In the genomic region with DNA sequence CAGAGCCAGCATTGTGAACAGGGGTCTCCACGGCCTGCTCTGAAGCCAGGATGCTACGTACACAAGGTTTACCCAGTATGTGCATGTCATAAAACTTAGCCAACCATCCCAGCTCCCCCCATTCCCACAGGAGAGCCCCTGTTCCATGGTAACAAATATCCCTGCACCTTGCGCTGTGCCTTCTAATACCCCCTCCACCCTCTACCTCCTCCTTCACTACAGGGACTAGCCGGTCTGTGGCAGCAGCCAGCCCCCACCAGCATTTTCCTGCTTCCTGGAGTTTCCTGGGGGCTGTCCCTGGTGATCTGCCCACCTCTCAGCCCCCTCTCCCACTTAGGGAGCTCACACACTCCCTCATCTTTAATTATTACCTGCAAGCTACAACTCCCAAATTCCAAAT, we compare ENCODE assay signal across 27 cellular contexts. TPM values are rescaled to one million over a fixed set of nuclear protein-coding genes. Genes with fewer than 3 reads are reported as not detected.
"Had no signal": no experiment of that assay in that cellular context is flagged by ENCODE, and none has a peak within 500 bp of the region (broad histone marks: within the 10 kb centered on the region; RNA-seq: fewer than 3 reads in every experiment).

No MANE protein-coding gene starts in this region.

- H3K4me3 ChIP-seq: body of pancreas, esophagus muscularis mucosa, psoas muscle, thoracic aorta, vagina had no signal

- ATAC-seq: activated CD4-positive, CD25-positive, alpha-beta regulatory T cell treated with anti-CD3 and anti-CD28 coated beads, Interleukin-2, amount 50 U/mL, for 24 hours; body of pancreas; naive thymus-derived CD4-positive, alpha-beta T cell; T-helper 17 cell had no signal

- H3K27ac ChIP-seq: parathyroid adenoma, thoracic aorta, vagina, WERI-Rb-1 had no signal

- H3K27me3 ChIP-seq: body of pancreas, esophagus muscularis mucosa, vagina had no signal

- H3K9me3 ChIP-seq: body of pancreas, esophagus muscularis mucosa, psoas muscle, thoracic aorta, vagina had no signal

- H3K36me3 ChIP-seq: esophagus muscularis mucosa, thoracic aorta, vagina, WERI-Rb-1 had no signal

- DNase-seq: activated CD4-positive, alpha-beta T cell treated with anti-CD3 and anti-CD28 coated beads for 48 hours; activated CD4-positive, alpha-beta T cell treated with anti-CD3 and anti-CD28 coated beads, Interleukin-2, amount 50 U/mL, for 48 hours; activated CD8-positive, alpha-beta memory T cell treated with anti-CD3 and anti-CD28 coated beads for 24 hours; activated effector memory CD4-positive, alpha-beta T cell treated with Interleukin-2 at 50 U/mL for 16 hours; activated naive CD4-positive, alpha-beta T cell treated with Interleukin-2 at 50 U/mL for 16 hours; aorta; body of pancreas; cerebellar nuclear complex; effector CD4-positive, alpha-beta T cell; foreskin melanocyte; mammary epithelial cell; midbrain; naive thymus-derived CD4-positive, alpha-beta T cell; nucleus accumbens; psoas muscle; stimulated activated CD4-positive, alpha-beta T cell treated with anti-CD3 and anti-CD28 coated beads, Interleukin-15, amount 100 ng/mL, for 24 hours; stimulated activated CD4-positive, alpha-beta T cell treated with anti-CD3 and anti-CD28 coated beads, Interleukin-2, amount 100 ng/mL, for 24 hours; stimulated activated naive CD4-positive, alpha-beta T cell; T-helper 17 cell; T1000; trophoblast cell; WERI-Rb-1 had no signal

- H2AFZ ChIP-seq: parathyroid adenoma had no signal

- H3K9ac ChIP-seq: parathyroid adenoma had no signal

RNA-seq across cellular contexts. Expression of a gene that starts 20.4 kb away (rescaled TPM):
- total RNA-seq: aorta, body of pancreas, thoracic aorta had no signal
- polyA plus RNA-seq: mammary epithelial cell had no signal
